10 cellular contexts compared by ENCODE assay signal in genomic region chrX:34655496-34656258, GRCh38. TPM values are rescaled to one million over a fixed set of nuclear protein-coding genes. Genes with fewer than 3 reads are reported as not detected.
DNase-seq lines count a peak whose midpoint lies in the region; ATAC-seq and TF ChIP-seq lines count a peak whose summit lies in the region.
"Had no signal": no experiment of that assay in that cellular context is flagged by ENCODE, and none has a peak within 500 bp of the region (broad histone marks: within the 10 kb centered on the region; RNA-seq: fewer than 3 reads in every experiment).

No MANE protein-coding gene starts in this region.

- no peak overlapping the region for H4K5ac ChIP-seq in mesendoderm (ENCODE audit: low read length)

- H4K8ac ChIP-seq in mesendoderm (ENCODE audit: low read depth, low read length), result no peak overlapping the region

- no peak for TF ChIP-seq POLR2A in transverse colon (IDR thresholded peaks at IDR 0.05)

- no peak overlapping the region for H2BK5ac ChIP-seq in mesendoderm (ENCODE audit: low read length)

- peak overlapping the region; percentile 84 for H3K4me3 ChIP-seq in coronary artery
- peak overlapping the region; percentile 54 for H3K4me3 ChIP-seq in mesendoderm (ENCODE audit: low read length)
- peak overlapping the region; percentile 11 to 56 (median 52) for H3K4me3 ChIP-seq in transverse colon

- no peaks in the 10 kb centered on the region for H3K79me2 ChIP-seq in mesendoderm (ENCODE audit: control insufficient read depth, insufficient read depth, low read length)

- intact Hi-C loops in transverse colon (cut with DNase I; ENCODE audit: low total_unique reads), result no loop called here

- peaks cover 2 to 6% of the 10 kb centered on the region in 2 donors for H3K9me3 Mint-ChIP-seq in activated T-cell treated with anti-CD3 and anti-CD28 coated beads, Interleukin-2, amount 50 U/mL, for 72 hours

- peak overlapping the region; percentile 58 to 62 for H3K4me3 Mint-ChIP-seq in activated T-cell treated with anti-CD3 and anti-CD28 coated beads, Interleukin-2, amount 50 U/mL, for 72 hours

- no peak overlapping the region for H3K27ac Mint-ChIP-seq in activated T-cell treated with anti-CD3 and anti-CD28 coated beads, Interleukin-2, amount 50 U/mL, for 72 hours

- no peak for TF ChIP-seq CTCF in coronary artery (IDR thresholded peaks at IDR 0.05)
- TF ChIP-seq CTCF in transverse colon (IDR thresholded peaks at IDR 0.05), result no peak

- in situ Hi-C loops in transverse colon (cut with MboI; ENCODE audit: low pct_ligation_motif_present in 1 of 4, low pct_unique_long_range_greater_than_20kb in 1 of 4, low sequenced_read_pairs in 3 of 4), result no loop called here

- H3K56ac ChIP-seq in mesendoderm (ENCODE audit: low read length), result peak overlapping the region; percentile 73

- H3K18ac ChIP-seq in mesendoderm (ENCODE audit: low read length), result no peak overlapping the region

- no peaks in the 10 kb centered on the region for H3K9me3 ChIP-seq in transverse colon

- H3K27ac ChIP-seq in coronary artery (peak overlapping the region; percentile 78 to 94), mesendoderm (ENCODE audit: low read depth, low read length) (no peak overlapping the region), transverse colon (peak overlapping the region; percentile 77 to 85 (median 82))

- no peaks in the 10 kb centered on the region for H3K4me1 Mint-ChIP-seq in activated T-cell treated with anti-CD3 and anti-CD28 coated beads, Interleukin-2, amount 50 U/mL, for 72 hours (ENCODE audit: low read depth)

- H3K9ac ChIP-seq in mesendoderm (ENCODE audit: low read length), result peak overlapping the region; percentile 54

- no peak overlapping the region for H2AK5ac ChIP-seq in mesendoderm (ENCODE audit: low read length)

- H3K4me1 ChIP-seq in mesendoderm (ENCODE audit: control insufficient read depth, low read depth, low read length) (no peaks in the 10 kb centered on the region), transverse colon (no peaks in the 10 kb centered on the region)

- no CpG with 5 or more reads among the region's 13 CpGs for WGBS in mesendoderm (ENCODE audit: extremely low coverage, insufficient coverage, low lambda C conversion rate)
- WGBS in transverse colon (ENCODE audit: low coverage in 1 of 2), 2 donors, result 13 to 46% methylated on average over 6 to 13 of the region's 13 CpGs

- no peak overlapping the region for H2BK15ac ChIP-seq in mesendoderm (replicated peaks; ENCODE audit: low read depth)

- H3K36me3 ChIP-seq in mesendoderm (ENCODE audit: control insufficient read depth, insufficient read depth, low read length), result no peaks in the 10 kb centered on the region
- no peaks in the 10 kb centered on the region for H3K36me3 ChIP-seq in transverse colon

- H3K4me2 ChIP-seq in mesendoderm (ENCODE audit: low read length), result peak overlapping the region; percentile 66

- no peak for TF ChIP-seq EP300 in transverse colon (IDR thresholded peaks at IDR 0.05; ENCODE audit: low read depth)

- H2BK120ac ChIP-seq in mesendoderm (ENCODE audit: low read depth, low read length), result no peak overlapping the region

- H3K4ac ChIP-seq in mesendoderm (ENCODE audit: low read depth, low read length), result no peak overlapping the region

- H3K27me3 ChIP-seq in mesendoderm (ENCODE audit: insufficient read depth, low read length, poor library complexity) (no peaks in the 10 kb centered on the region), transverse colon (peaks cover 9% of the 10 kb centered on the region)

- H3K79me1 ChIP-seq in mesendoderm (ENCODE audit: low read length), result no peaks in the 10 kb centered on the region

- no peak overlapping the region for H3K23ac ChIP-seq in mesendoderm (ENCODE audit: low read length)

- H3K27me3 Mint-ChIP-seq in activated T-cell treated with anti-CD3 and anti-CD28 coated beads, Interleukin-2, amount 50 U/mL, for 72 hours (ENCODE audit: low read depth), result peaks cover 36% of the 10 kb centered on the region

- DNase-seq in activated T-cell treated with anti-CD3 and anti-CD28 coated beads, Interleukin-2, amount 50 U/mL, for 72 hours, result no peak
- DNase-seq in activated T-cell treated with anti-CD3 and anti-CD28 coated beads for 4 hours, result no peak
- no peak for DNase-seq in coronary artery (ENCODE audit: low spot score)
- DNase-seq in mesendoderm, result peak; percentile 14
- DNase-seq in transverse colon, result no peak
- no peak for DNase-seq in GM19238 (ENCODE audit: insufficient read length, low spot score)
- DNase-seq in NCI-H1694 (lab: John Stamatoyannopoulos, UW), result no peak
- DNase-seq: dermis blood vessel endothelial cell had no signal

- H3K36me3 Mint-ChIP-seq in activated T-cell treated with anti-CD3 and anti-CD28 coated beads, Interleukin-2, amount 50 U/mL, for 72 hours (ENCODE audit: insufficient read depth in 2 of 2), result peaks cover 6 to 10% of the 10 kb centered on the region in 2 donors

- ATAC-seq in activated T-cell treated with anti-CD3 and anti-CD28 coated beads, Interleukin-2, amount 50 U/mL, for 72 hours (replicated peaks in 1 of 2), result no peak
- ATAC-seq in GM21786 (IDR thresholded peaks at IDR 0.05; ENCODE audit: unreplicated experiment), result no peak

RNA-seq across cellular contexts. Expression of gene TMEM47, which starts 1.4 kb away (rescaled TPM):
- not detected for total RNA-seq in activated T-cell treated with anti-CD3 and anti-CD28 coated beads, Interleukin-2, amount 50 U/mL, for 72 hours
- polyA plus RNA-seq in mesendoderm (2013, experiment 1 of 2), result 7.7 TPM
- 7.6 TPM for polyA plus RNA-seq in mesendoderm (2013, experiment 2 of 2)
- 10 to 100 TPM; 14.9 to 20.8 (median 16.2) TPM for total RNA-seq in transverse colon
- total RNA-seq: T-helper 1 cell treated with Interleukin-12 subunit alpha and Interleukin-12 subunit beta and Interleukin-4 antibody, amounts not matched to agents 30 ng/mL and 1 ng/mL, for 36 hours had no signal

Comparison
In these comparisons a context has a peak if more than half of its experiments do, and no peak if none do; other contexts are left out.
1. RNA of gene TMEM47, which starts 1.4 kb away (total RNA-seq): 14.9 to 20.8 TPM in transverse colon; not detected in activated T-cell treated with anti-CD3 and anti-CD28 coated beads, Interleukin-2, amount 50 U/mL, for 72 hours; every median in the first group is over 10 times any median in the second.
2. Peak in every context shown above with its lines, with median percentiles within 50 percentile points of each other: H3K4me3 ChIP-seq.